ENCODE assay signal across 21 cellular contexts in genomic region chr2:241490825-241491505, GRCh38. TPM values are rescaled to one million over a fixed set of nuclear protein-coding genes. Genes with fewer than 3 reads are reported as not detected.
A peak's percentile ranks its signal among the peaks of the same experiment; 100 is the strongest.
DNase-seq lines count a peak whose midpoint lies in the region; ATAC-seq and TF ChIP-seq lines count a peak whose summit lies in the region.
"Had no signal": no experiment of that assay in that cellular context is flagged by ENCODE, and none has a peak within 500 bp of the region (broad histone marks: within the 10 kb centered on the region; RNA-seq: fewer than 3 reads in every experiment).

No MANE protein-coding gene starts in this region.

- H3K36me3 Mint-ChIP-seq in chondrocyte (ENCODE audit: low read depth) (peaks cover 24% of the 10 kb centered on the region), immature natural killer cell (peaks cover 0 to 8% (median 5%) of the 10 kb centered on the region in 3 donors)

- H3K9ac ChIP-seq in mesenchymal stem cell (ENCODE audit: low read length), result no peak overlapping the region
- H3K9ac ChIP-seq: KMS-11 had no signal

- no peak overlapping the region for H2AFZ ChIP-seq in mesenchymal stem cell (ENCODE audit: low read depth, low read length)

- H3K23ac ChIP-seq in mesenchymal stem cell (ENCODE audit: low read length in 2 of 2), result no peak overlapping the region

- H3K14ac ChIP-seq in mesenchymal stem cell (ENCODE audit: low read length in 2 of 2), result peak overlapping the region in 1 of 2 experiments; percentile 5

- peaks cover 65 to 74% of the 10 kb centered on the region in 2 experiments for H3K36me3 ChIP-seq in mesenchymal stem cell (ENCODE audit: control insufficient read depth in 1 of 2, insufficient read depth in 2 of 2, low read depth in 1 of 2, low read length in 2 of 2)
- H3K36me3 ChIP-seq: breast epithelium had no signal

- no peak overlapping the region for H3K27ac ChIP-seq in mesenchymal stem cell (ENCODE audit: low read length, poor library complexity, severe bottlenecking)
- H3K27ac ChIP-seq: adrenal gland, breast epithelium, KMS-11, upper lobe of left lung had no signal

- H2AK5ac ChIP-seq in mesenchymal stem cell (ENCODE audit: low read length, severe bottlenecking), result no peak overlapping the region

- no peaks in the 10 kb centered on the region for H3K4me1 Mint-ChIP-seq in stimulated activated naive CD8-positive, alpha-beta T cell treated with anti-CD3 and anti-CD28 coated beads, Interleukin-15, amount 100 ng/mL, for 72 hours
- H3K4me1 Mint-ChIP-seq in chondrocyte (ENCODE audit: low read depth) (peaks cover 3% of the 10 kb centered on the region), immature natural killer cell (no peaks in the 10 kb centered on the region)

- no peak for TF ChIP-seq CTCF in chondrocyte (IDR thresholded peaks at IDR 0.05)

- no peaks in the 10 kb centered on the region for H3K27me3 Mint-ChIP-seq in stimulated activated naive CD8-positive, alpha-beta T cell treated with anti-CD3 and anti-CD28 coated beads, Interleukin-15, amount 100 ng/mL, for 72 hours
- H3K27me3 Mint-ChIP-seq in chondrocyte (ENCODE audit: low read depth) (no peaks in the 10 kb centered on the region), immature natural killer cell (ENCODE audit: low read depth in 3 of 3) (peaks cover 0 to 4% (median 0%) of the 10 kb centered on the region in 3 donors)

- H3K4me2 ChIP-seq in mesenchymal stem cell (ENCODE audit: low read length, poor library complexity, severe bottlenecking), result no peak overlapping the region
- H3K4me2 ChIP-seq: KMS-11 had no signal

- no peak overlapping the region for H4K8ac ChIP-seq in mesenchymal stem cell (ENCODE audit: low read length)

- peak; percentile 6 for ATAC-seq in stimulated activated naive CD8-positive, alpha-beta T cell treated with anti-CD3 and anti-CD28 coated beads, Interleukin-15, amount 100 ng/mL, for 72 hours
- no peak for ATAC-seq in stimulated activated naive CD8-positive, alpha-beta T cell treated with anti-CD3 and anti-CD28 coated beads, Interleukin-15, Interleukin-2, amounts not matched to agents 100 U/mL and 50 U/mL, for 24 hours
- ATAC-seq in GM21515 (IDR thresholded peaks at IDR 0.05; ENCODE audit: unreplicated experiment), result no peak
- ATAC-seq: activated CD8-positive, alpha-beta T cell treated with anti-CD3 and anti-CD28 coated beads, Interleukin-2, amount 10 ng/mL, durations not matched to agents 7 days and 5 days had no signal

- 86% methylated on average over 16 of the region's 16 CpGs for WGBS in mesenchymal stem cell

- no peak overlapping the region for H3K4ac ChIP-seq in mesenchymal stem cell (ENCODE audit: low read depth in 1 of 2, low read length in 2 of 2)

- no peak overlapping the region for H2BK12ac ChIP-seq in mesenchymal stem cell (ENCODE audit: low read length in 2 of 2)

- no peak overlapping the region for H2BK15ac ChIP-seq in mesenchymal stem cell (ENCODE audit: low read depth, poor library complexity, severe bottlenecking)

- H3K4me3 ChIP-seq in mesenchymal stem cell (ENCODE audit: insufficient read depth in 1 of 2, low read depth in 1 of 2, low read length in 2 of 2), result no peak overlapping the region
- H3K4me3 ChIP-seq: adrenal gland, breast epithelium, lung, upper lobe of left lung had no signal

- no peak overlapping the region for H2BK120ac ChIP-seq in mesenchymal stem cell (ENCODE audit: low read depth, low read length)

- no peaks in the 10 kb centered on the region for H3K79me1 ChIP-seq in mesenchymal stem cell (replicated peaks; ENCODE audit: low read length, poor library complexity, severe bottlenecking)

- H4K91ac ChIP-seq in mesenchymal stem cell (ENCODE audit: low read length), result peak overlapping the region; percentile 44

- H3K9me3 ChIP-seq in mesenchymal stem cell (ENCODE audit: control insufficient read depth, low read length), result no peaks in the 10 kb centered on the region
- H3K9me3 ChIP-seq: adrenal gland, breast epithelium, upper lobe of left lung had no signal

- peak overlapping the region in 1 of 2 donors; percentile 38 for H3K27ac Mint-ChIP-seq in stimulated activated naive CD8-positive, alpha-beta T cell treated with anti-CD3 and anti-CD28 coated beads, Interleukin-15, amount 100 ng/mL, for 72 hours
- H3K27ac Mint-ChIP-seq in chondrocyte (ENCODE audit: unreplicated experiment) (peak overlapping the region; percentile 36), immature natural killer cell (no peak overlapping the region)
- H3K27ac Mint-ChIP-seq: activated CD8-positive, alpha-beta T cell treated with anti-CD3 and anti-CD28 coated beads, Interleukin-2, amount 10 ng/mL, durations not matched to agents 7 days and 5 days had no signal

- peaks cover 2% of the 10 kb centered on the region for H3K4me1 ChIP-seq in mesenchymal stem cell (ENCODE audit: control insufficient read depth, insufficient read depth, low read depth, low read length)
- H3K4me1 ChIP-seq: adrenal gland, breast epithelium, upper lobe of left lung had no signal

- H3K9me3 Mint-ChIP-seq in stimulated activated naive CD8-positive, alpha-beta T cell treated with anti-CD3 and anti-CD28 coated beads, Interleukin-15, amount 100 ng/mL, for 72 hours, result no peaks in the 10 kb centered on the region
- H3K9me3 Mint-ChIP-seq in chondrocyte (ENCODE audit: low read depth), result no peaks in the 10 kb centered on the region
- no peaks in the 10 kb centered on the region for H3K9me3 Mint-ChIP-seq in immature natural killer cell

- DNase-seq in stimulated activated naive CD8-positive, alpha-beta T cell treated with anti-CD3 and anti-CD28 coated beads, Interleukin-15, amount 100 ng/mL, for 72 hours, result no peak
- DNase-seq in stimulated activated naive CD8-positive, alpha-beta T cell treated with anti-CD3 and anti-CD28 coated beads, Interleukin-15, Interleukin-2, amounts not matched to agents 100 U/mL and 50 U/mL, for 24 hours, result no peak
- DNase-seq in chondrocyte (ENCODE audit: low spot score), result no peak
- no peak for DNase-seq in mesenchymal stem cell
- no peak for DNase-seq in NCI-H446 treated with DMSO at 0.1 percent for 48 hours (lab: John Stamatoyannopoulos, UW)
- DNase-seq in immature natural killer cell, result no peak
- no peak for DNase-seq in NCI-H2029 (lab: John Stamatoyannopoulos, UW)
- DNase-seq: activated CD4-positive, alpha-beta T cell treated with anti-CD3 and anti-CD28 coated beads for 1 hour; activated CD8-positive, alpha-beta T cell treated with anti-CD3 and anti-CD28 coated beads, Interleukin-2, amount 10 ng/mL, durations not matched to agents 7 days and 5 days; activated gamma-delta T cell; adrenal gland; dermis blood vessel endothelial cell; HCEC 1CT; NCI-H146; NCI-H2171; NCI-H526 had no signal

- no peaks in the 10 kb centered on the region for H3K27me3 ChIP-seq in mesenchymal stem cell (ENCODE audit: control insufficient read depth in 1 of 2, insufficient read depth in 1 of 2, low read length in 2 of 2)
- H3K27me3 ChIP-seq: adrenal gland, breast epithelium, upper lobe of left lung had no signal

- no peak overlapping the region for H2BK5ac ChIP-seq in mesenchymal stem cell (ENCODE audit: low read depth, low read length, poor library complexity, severe bottlenecking)

- H3K4me3 Mint-ChIP-seq in stimulated activated naive CD8-positive, alpha-beta T cell treated with anti-CD3 and anti-CD28 coated beads, Interleukin-15, amount 100 ng/mL, for 72 hours, result no peak overlapping the region
- H3K4me3 Mint-ChIP-seq in chondrocyte (ENCODE audit: unreplicated experiment), result no peak overlapping the region
- H3K4me3 Mint-ChIP-seq in immature natural killer cell, result no peak overlapping the region
- H3K4me3 Mint-ChIP-seq: activated CD8-positive, alpha-beta T cell treated with anti-CD3 and anti-CD28 coated beads, Interleukin-2, amount 10 ng/mL, durations not matched to agents 7 days and 5 days had no signal

- H3K18ac ChIP-seq in mesenchymal stem cell (ENCODE audit: low read depth in 1 of 2, low read length in 2 of 2), result no peak overlapping the region

RNA-seq across cellular contexts. Expression of gene STK25, which starts 17.4 kb away (rescaled TPM):
- 158 to 174 TPM (median 169 TPM) in 3 replicates for total RNA-seq in chondrocyte
- 86.3 TPM for polyA plus RNA-seq in mesenchymal stem cell (2013, experiment 1 of 2)
- polyA plus RNA-seq in mesenchymal stem cell (2013, experiment 2 of 2), result 82.9 TPM
- polyA plus RNA-seq in immature natural killer cell, result 100 to 1,000 TPM; 104 to 146 (median 105) TPM
